Comparison of ENCODE assay signal across 1 cellular context in the genomic region with DNA sequence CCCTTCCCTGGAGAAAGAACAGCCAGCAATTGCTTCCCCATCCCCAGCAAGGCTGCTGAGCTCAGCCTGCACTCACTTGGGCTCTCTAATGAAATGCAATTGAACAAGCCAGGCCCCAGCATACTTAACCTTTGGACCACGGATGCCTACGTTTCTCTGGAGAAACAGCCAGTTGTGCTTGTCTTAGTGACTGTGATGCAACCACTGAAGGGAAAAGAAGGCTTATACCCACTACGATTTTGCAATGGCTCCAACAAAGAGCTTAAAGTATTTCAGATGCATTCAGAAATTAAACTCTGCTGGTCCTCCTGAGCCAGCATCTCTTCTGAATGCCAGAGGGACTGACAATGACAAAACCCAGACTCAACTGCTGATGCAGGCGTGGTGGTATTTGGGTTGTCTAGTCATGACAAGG.
TF ChIP-seq lines count a peak whose summit lies in the region.

No MANE protein-coding gene starts in this region.

TF ChIP-seq in H1, 55 proteins besides CTCF, POLR2A, EP300 and RAD21 (continued from another document):
- TF ChIP-seq ZNF274 (IDR thresholded peaks at IDR 0.05; ENCODE audit: borderline replicate concordance, extremely low read depth, low read length) (no peak), BACH1 (IDR thresholded peaks at IDR 0.05; ENCODE audit: low read length) (no peak), TBP (IDR thresholded peaks at IDR 0.05; ENCODE audit: low read depth, low read length) (no peak), KDM1A (IDR thresholded peaks at IDR 0.05; ENCODE audit: borderline replicate concordance, low read length) (no peak), POU5F1 (IDR thresholded peaks at IDR 0.05; ENCODE audit: low read depth, low read length) (no peak), NRF1 (IDR thresholded peaks at IDR 0.05; ENCODE audit: low read depth, low read length) (no peak), NANOG (IDR thresholded peaks at IDR 0.05; ENCODE audit: insufficient read depth, low read depth, low read length, poor library complexity, severe bottlenecking) (no peak), YY1 (IDR thresholded peaks at IDR 0.05; ENCODE audit: low read depth, low read length) (no peak), CTBP2 (IDR thresholded peaks at IDR 0.05; ENCODE audit: borderline replicate concordance, insufficient read depth, insufficient read length, low read length) (no peak), TAF1 (IDR thresholded peaks at IDR 0.05; ENCODE audit: low read depth, low read length) (no peak)
- TF ChIP-seq, protein P1, sequence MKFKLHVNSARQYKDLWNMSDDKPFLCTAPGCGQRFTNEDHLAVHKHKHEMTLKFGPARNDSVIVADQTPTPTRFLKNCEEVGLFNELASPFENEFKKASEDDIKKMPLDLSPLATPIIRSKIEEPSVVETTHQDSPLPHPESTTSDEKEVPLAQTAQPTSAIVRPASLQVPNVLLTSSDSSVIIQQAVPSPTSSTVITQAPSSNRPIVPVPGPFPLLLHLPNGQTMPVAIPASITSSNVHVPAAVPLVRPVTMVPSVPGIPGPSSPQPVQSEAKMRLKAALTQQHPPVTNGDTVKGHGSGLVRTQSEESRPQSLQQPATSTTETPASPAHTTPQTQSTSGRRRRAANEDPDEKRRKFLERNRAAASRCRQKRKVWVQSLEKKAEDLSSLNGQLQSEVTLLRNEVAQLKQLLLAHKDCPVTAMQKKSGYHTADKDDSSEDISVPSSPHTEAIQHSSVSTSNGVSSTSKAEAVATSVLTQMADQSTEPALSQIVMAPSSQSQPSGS (IDR thresholded peaks at IDR 0.05; ENCODE audit: low read length) = no peak
